In genomic region chr3:195075941-195076875, GRCh38 we compare ENCODE assay signal across 21 cellular contexts.
DNase-seq lines count a peak whose midpoint lies in the region; ATAC-seq and TF ChIP-seq lines count a peak whose summit lies in the region.
"Had no signal": no experiment of that assay in that cellular context is flagged by ENCODE, and none has a peak within 500 bp of the region (broad histone marks: within the 10 kb centered on the region; RNA-seq: fewer than 3 reads in every experiment).

No MANE protein-coding gene starts in this region.

- POLR2A ChIA-PET in activated CD8-positive, alpha-beta T cell treated with anti-CD3 and anti-CD28 coated beads for 36 hours (lab: Charles Lee), result no interaction called here
- POLR2A ChIA-PET in activated CD8-positive, alpha-beta T cell treated with anti-CD3 and anti-CD28 coated beads, Interleukin-2, amount 10 ng/mL, durations not matched to agents 7 days and 5 days (lab: Charles Lee), result no interaction called here

- no peaks in the 10 kb centered on the region for H3K27me3 Mint-ChIP-seq in activated CD8-positive, alpha-beta T cell treated with anti-CD3 and anti-CD28 coated beads for 36 hours
- H3K27me3 Mint-ChIP-seq in activated CD8-positive, alpha-beta T cell treated with anti-CD3 and anti-CD28 coated beads, Interleukin-2, amount 10 ng/mL, durations not matched to agents 7 days and 5 days (ENCODE audit: low read depth), result no peaks in the 10 kb centered on the region
- H3K27me3 Mint-ChIP-seq: CD4-positive, CD25-positive, alpha-beta regulatory T cell; stimulated activated naive CD8-positive, alpha-beta T cell treated with anti-CD3 and anti-CD28 coated beads, Interleukin-15, Interleukin-2, amounts not matched to agents 100 ng/mL and 50 ng/mL, for 24 hours had no signal

- peak overlapping the region; percentile 49 for H3K27ac ChIP-seq in KOPT-K1 (ENCODE audit: low read depth, low read length, poor library complexity, severe bottlenecking)
- H3K27ac ChIP-seq: 22Rv1, VCaP had no signal

- H3K4me3 Mint-ChIP-seq in activated CD8-positive, alpha-beta T cell treated with anti-CD3 and anti-CD28 coated beads for 36 hours, result no peak overlapping the region
- no peak overlapping the region for H3K4me3 Mint-ChIP-seq in activated CD8-positive, alpha-beta T cell treated with anti-CD3 and anti-CD28 coated beads, Interleukin-2, amount 10 ng/mL, durations not matched to agents 7 days and 5 days
- H3K4me3 Mint-ChIP-seq: CD4-positive, CD25-positive, alpha-beta regulatory T cell; HFFc6; stimulated activated naive CD8-positive, alpha-beta T cell treated with anti-CD3 and anti-CD28 coated beads, Interleukin-15, Interleukin-2, amounts not matched to agents 100 ng/mL and 50 ng/mL, for 24 hours had no signal

- no peak for TF ChIP-seq CTCF in activated CD8-positive, alpha-beta T cell treated with anti-CD3 and anti-CD28 coated beads for 36 hours (IDR thresholded peaks at IDR 0.05)
- no peak for TF ChIP-seq CTCF in fibroblast of mammary gland (conservative IDR thresholded peaks at IDR 0.05; ENCODE audit: control insufficient read depth, insufficient read depth, low read depth, low read length)

- H3K9me3 ChIP-seq in KOPT-K1 (ENCODE audit: insufficient read depth, low read length, poor library complexity, severe bottlenecking), result no peaks in the 10 kb centered on the region

- no peak overlapping the region for H3K4me3 ChIP-seq in fibroblast of mammary gland (ENCODE audit: control insufficient read depth, low read depth, low read length)

- no peaks in the 10 kb centered on the region for H3K36me3 ChIP-seq in KOPT-K1 (ENCODE audit: insufficient read depth, low read length)

- intact Hi-C loops in activated CD8-positive, alpha-beta T cell treated with anti-CD3 and anti-CD28 coated beads for 36 hours (cut with micrococcal nuclease), result no loop called here
- intact Hi-C loops in sciatic nerve (cut with DNase I), result no loop called here

- no peaks in the 10 kb centered on the region for H3K36me3 Mint-ChIP-seq in activated CD8-positive, alpha-beta T cell treated with anti-CD3 and anti-CD28 coated beads for 36 hours (ENCODE audit: low read depth)
- no peaks in the 10 kb centered on the region for H3K36me3 Mint-ChIP-seq in activated CD8-positive, alpha-beta T cell treated with anti-CD3 and anti-CD28 coated beads, Interleukin-2, amount 10 ng/mL, durations not matched to agents 7 days and 5 days (ENCODE audit: low read depth)
- H3K36me3 Mint-ChIP-seq: CD4-positive, CD25-positive, alpha-beta regulatory T cell had no signal

- peak; percentile 49 for ATAC-seq in activated CD8-positive, alpha-beta T cell treated with anti-CD3 and anti-CD28 coated beads for 36 hours
- no peak for ATAC-seq in activated CD8-positive, alpha-beta T cell treated with anti-CD3 and anti-CD28 coated beads, Interleukin-2, amount 10 ng/mL, durations not matched to agents 7 days and 5 days
- ATAC-seq in sciatic nerve (peak; percentile 27), HG02884 (IDR thresholded peaks at IDR 0.05; ENCODE audit: unreplicated experiment) (no peak)

- peaks cover 9% of the 10 kb centered on the region for H3K4me1 Mint-ChIP-seq in activated CD8-positive, alpha-beta T cell treated with anti-CD3 and anti-CD28 coated beads for 36 hours (ENCODE audit: low read depth)
- H3K4me1 Mint-ChIP-seq in activated CD8-positive, alpha-beta T cell treated with anti-CD3 and anti-CD28 coated beads, Interleukin-2, amount 10 ng/mL, durations not matched to agents 7 days and 5 days (ENCODE audit: low read depth), result peaks cover 6% of the 10 kb centered on the region
- H3K4me1 Mint-ChIP-seq: CD4-positive, CD25-positive, alpha-beta regulatory T cell had no signal

- DNase-seq in activated CD8-positive, alpha-beta T cell treated with anti-CD3 and anti-CD28 coated beads for 36 hours, result no peak
- no peak for DNase-seq in activated CD8-positive, alpha-beta T cell treated with anti-CD3 and anti-CD28 coated beads, Interleukin-2, amount 10 ng/mL, durations not matched to agents 7 days and 5 days
- DNase-seq in fibroblast of mammary gland (ENCODE audit: low read depth) (peak; percentile 26), sciatic nerve (ENCODE audit: low spot score) (peak; percentile 48), 8988T (no peak), RPMI8226 (no peak)
- DNase-seq: activated CD4-positive, alpha-beta T cell treated with anti-CD3 and anti-CD28 coated beads, Interleukin-2, amount 50 U/mL, for 4 hours; activated gamma-delta T cell treated with Interleukin-2 at 50 U/mL for 16 hours; activated T-cell treated with anti-CD3 and anti-CD28 coated beads for 4 hours; amniotic stem cell; caudate nucleus; CD4-positive, CD25-positive, alpha-beta regulatory T cell; HFFc6; NCI-H2029; occipital lobe; SHP77 had no signal

- CTCF ChIA-PET in activated CD8-positive, alpha-beta T cell treated with anti-CD3 and anti-CD28 coated beads for 36 hours (lab: Charles Lee), result no interaction called here
- CTCF ChIA-PET in activated CD8-positive, alpha-beta T cell treated with anti-CD3 and anti-CD28 coated beads, Interleukin-2, amount 10 ng/mL, durations not matched to agents 7 days and 5 days (lab: Charles Lee), result no interaction called here

- no peaks in the 10 kb centered on the region for H3K9me3 Mint-ChIP-seq in activated CD8-positive, alpha-beta T cell treated with anti-CD3 and anti-CD28 coated beads for 36 hours
- H3K9me3 Mint-ChIP-seq in activated CD8-positive, alpha-beta T cell treated with anti-CD3 and anti-CD28 coated beads, Interleukin-2, amount 10 ng/mL, durations not matched to agents 7 days and 5 days (ENCODE audit: insufficient read depth), result no peaks in the 10 kb centered on the region
- H3K9me3 Mint-ChIP-seq: CD4-positive, CD25-positive, alpha-beta regulatory T cell; HFFc6; stimulated activated naive CD8-positive, alpha-beta T cell treated with anti-CD3 and anti-CD28 coated beads, Interleukin-15, Interleukin-2, amounts not matched to agents 100 ng/mL and 50 ng/mL, for 24 hours had no signal

- H3K27ac Mint-ChIP-seq in activated CD8-positive, alpha-beta T cell treated with anti-CD3 and anti-CD28 coated beads for 36 hours, result no peak overlapping the region
- H3K27ac Mint-ChIP-seq in activated CD8-positive, alpha-beta T cell treated with anti-CD3 and anti-CD28 coated beads, Interleukin-2, amount 10 ng/mL, durations not matched to agents 7 days and 5 days, result no peak overlapping the region
- H3K27ac Mint-ChIP-seq: CD4-positive, CD25-positive, alpha-beta regulatory T cell; HFFc6; stimulated activated naive CD8-positive, alpha-beta T cell treated with anti-CD3 and anti-CD28 coated beads, Interleukin-15, Interleukin-2, amounts not matched to agents 100 ng/mL and 50 ng/mL, for 24 hours had no signal

Comparison
In these comparisons a context has a peak if more than half of its experiments do, and no peak if none do; other contexts are left out.
1. ATAC-seq: peak in activated CD8-positive, alpha-beta T cell treated with anti-CD3 and anti-CD28 coated beads for 36 hours (single experiment) and sciatic nerve (single experiment); none in activated CD8-positive, alpha-beta T cell treated with anti-CD3 and anti-CD28 coated beads, Interleukin-2, amount 10 ng/mL, durations not matched to agents 7 days and 5 days (single experiment) and HG02884 (single experiment).
2. DNase-seq: peak in fibroblast of mammary gland (single experiment) and sciatic nerve (single experiment); none in activated CD8-positive, alpha-beta T cell treated with anti-CD3 and anti-CD28 coated beads for 36 hours (single experiment), activated CD8-positive, alpha-beta T cell treated with anti-CD3 and anti-CD28 coated beads, Interleukin-2, amount 10 ng/mL, durations not matched to agents 7 days and 5 days (single experiment), 8988T (single experiment) and RPMI8226 (single experiment).